ENCODE assay signal across 22 cellular contexts in genomic region chr10:49141541-49142332, GRCh38. TPM values are rescaled to one million over a fixed set of nuclear protein-coding genes. Genes with fewer than 3 reads are reported as not detected.
DNase-seq lines count a peak whose midpoint lies in the region; ATAC-seq and TF ChIP-seq lines count a peak whose summit lies in the region.
"Had no signal": no experiment of that assay in that cellular context is flagged by ENCODE, and none has a peak within 500 bp of the region (broad histone marks: within the 10 kb centered on the region; RNA-seq: fewer than 3 reads in every experiment).

No MANE protein-coding gene starts in this region.

- H3K79me2 ChIP-seq in GM23338 (replicated peaks; ENCODE audit: insufficient read depth), result no peaks in the 10 kb centered on the region

- no peaks in the 10 kb centered on the region for H3K36me3 Mint-ChIP-seq in activated CD8-positive, alpha-beta memory T cell treated with anti-CD3 and anti-CD28 coated beads, Interleukin-2, amount 10 ng/mL, durations not matched to agents 7 days and 5 days
- peaks cover 2% of the 10 kb centered on the region; the same call in 2 of the 3 replicates for H3K36me3 Mint-ChIP-seq in GM23338 (ENCODE audit: low read depth)
- H3K36me3 Mint-ChIP-seq: naive thymus-derived CD8-positive, alpha-beta T cell had no signal

- H2AFZ ChIP-seq in GM23338, result peak overlapping the region; percentile 8; the same call in 1 of the 2 replicates

- H3K27me3 ChIP-seq in GM23338 (ENCODE audit: insufficient read depth) (no peaks in the 10 kb centered on the region), aorta (ENCODE audit: control insufficient read depth in 1 of 2, insufficient read depth in 2 of 2, low read length in 1 of 2) (no peaks in the 10 kb centered on the region)
- H3K27me3 ChIP-seq: tibial artery had no signal

- TF ChIP-seq CTCF in GM23338 (conservative IDR thresholded peaks at IDR 0.05; ENCODE audit: low read depth in 2 of 2), result no peak

- H3K36me3 ChIP-seq in GM23338 (ENCODE audit: insufficient read depth), result no peaks in the 10 kb centered on the region; the same call in 1 of the 2 replicates
- no peaks in the 10 kb centered on the region for H3K36me3 ChIP-seq in aorta (ENCODE audit: control insufficient read depth in 1 of 2, insufficient read depth in 2 of 2, low read length in 1 of 2)
- H3K36me3 ChIP-seq: tibial artery had no signal

- H4K20me1 ChIP-seq in GM23338 (replicated peaks; ENCODE audit: insufficient read depth), result no peaks in the 10 kb centered on the region

- intact Hi-C loops in aorta (cut with DNase I), result no loop called here

- no peak overlapping the region for H3K27ac ChIP-seq in GM23338 (ENCODE audit: low read depth)
- H3K27ac ChIP-seq in substantia nigra (ENCODE audit: low read depth, low read length, poor library complexity, severe bottlenecking), result no peak overlapping the region
- H3K27ac ChIP-seq in aorta (ENCODE audit: low read depth in 1 of 2, low read length in 2 of 2), result no peak overlapping the region
- H3K27ac ChIP-seq: 22Rv1, C4-2B, tibial artery had no signal

- no peaks in the 10 kb centered on the region for H3K9me3 Mint-ChIP-seq in activated CD8-positive, alpha-beta memory T cell treated with anti-CD3 and anti-CD28 coated beads, Interleukin-2, amount 10 ng/mL, durations not matched to agents 7 days and 5 days (ENCODE audit: low read depth)
- peaks cover 3% of the 10 kb centered on the region; the same call in 2 of the 3 replicates for H3K9me3 Mint-ChIP-seq in GM23338

- H3K27ac Mint-ChIP-seq in activated CD8-positive, alpha-beta memory T cell treated with anti-CD3 and anti-CD28 coated beads, Interleukin-2, amount 10 ng/mL, durations not matched to agents 7 days and 5 days, result no peak overlapping the region
- H3K27ac Mint-ChIP-seq in GM23338, result no peak overlapping the region
- H3K27ac Mint-ChIP-seq: naive thymus-derived CD8-positive, alpha-beta T cell had no signal

- no peaks in the 10 kb centered on the region; the same call in 1 of the 2 replicates for H3K9me2 ChIP-seq in GM23338 (ENCODE audit: insufficient read depth)

- H3K4me3 ChIP-seq in GM23338 (no peak overlapping the region), aorta (ENCODE audit: low read length in 2 of 2) (no peak overlapping the region)
- H3K4me3 ChIP-seq: skin epidermis, tibial artery had no signal

- H3K4me1 Mint-ChIP-seq in activated CD8-positive, alpha-beta memory T cell treated with anti-CD3 and anti-CD28 coated beads, Interleukin-2, amount 10 ng/mL, durations not matched to agents 7 days and 5 days, result no peaks in the 10 kb centered on the region
- peaks cover 27% of the 10 kb centered on the region for H3K4me1 Mint-ChIP-seq in GM23338
- H3K4me1 Mint-ChIP-seq: naive thymus-derived CD8-positive, alpha-beta T cell had no signal

- CTCF ChIA-PET in activated CD8-positive, alpha-beta memory T cell treated with anti-CD3 and anti-CD28 coated beads, Interleukin-2, amount 10 ng/mL, durations not matched to agents 7 days and 5 days (lab: Charles Lee), result no interaction called here

- peaks cover 23% of the 10 kb centered on the region for H3K27me3 Mint-ChIP-seq in activated CD8-positive, alpha-beta memory T cell treated with anti-CD3 and anti-CD28 coated beads, Interleukin-2, amount 10 ng/mL, durations not matched to agents 7 days and 5 days
- peaks cover 2% of the 10 kb centered on the region for H3K27me3 Mint-ChIP-seq in GM23338 (ENCODE audit: insufficient read depth, low read depth, poor library complexity)

- H3K9me3 ChIP-seq in aorta (ENCODE audit: control insufficient read depth, low read length), result no peaks in the 10 kb centered on the region

- H3F3A ChIP-seq in GM23338 (replicated peaks; ENCODE audit: low read depth), result no peaks in the 10 kb centered on the region

- peak; percentile 7 for DNase-seq in activated CD8-positive, alpha-beta memory T cell treated with anti-CD3 and anti-CD28 coated beads for 24 hours
- DNase-seq in activated CD8-positive, alpha-beta memory T cell treated with anti-CD3 and anti-CD28 coated beads, Interleukin-2, amount 10 ng/mL, durations not matched to agents 7 days and 5 days, result no peak
- DNase-seq in GM23338 (ENCODE audit: low spot score) (no peak), substantia nigra (lab: John Stamatoyannopoulos, UW) (no peak), aorta (no peak), cerebellum (ENCODE audit: low spot score) (no peak)
- no peak for DNase-seq in stimulated activated naive CD4-positive, alpha-beta T cell treated with Interleukin-2 at 50 U/mL for 16 hours (lab: John Stamatoyannopoulos, UW)
- DNase-seq: activated gamma-delta T cell; anterior cingulate cortex; hippocampal formation; mammary epithelial cell; naive thymus-derived CD8-positive, alpha-beta T cell; NCI-H1417 treated with DMSO at 0.1 percent for 48 hours; posterior cingulate gyrus; tibial artery had no signal

- H3K4me3 Mint-ChIP-seq in activated CD8-positive, alpha-beta memory T cell treated with anti-CD3 and anti-CD28 coated beads, Interleukin-2, amount 10 ng/mL, durations not matched to agents 7 days and 5 days, result no peak overlapping the region
- no peak overlapping the region for H3K4me3 Mint-ChIP-seq in GM23338
- H3K4me3 Mint-ChIP-seq: naive thymus-derived CD8-positive, alpha-beta T cell had no signal

- H3K4me2 ChIP-seq in GM23338, result no peak overlapping the region

- no peak for ATAC-seq in activated CD8-positive, alpha-beta memory T cell treated with anti-CD3 and anti-CD28 coated beads, Interleukin-2, amount 10 ng/mL, durations not matched to agents 7 days and 5 days
- ATAC-seq in GM23338, result no peak
- peak; percentile 52 for ATAC-seq in HG03342 (IDR thresholded peaks at IDR 0.05; ENCODE audit: unreplicated experiment)
- no peak for ATAC-seq in aorta (ENCODE audit: low FRiP score)
- ATAC-seq: naive thymus-derived CD8-positive, alpha-beta T cell; SK-N-SH treated with all-trans-retinoic acid at 6 μM for 48 hours had no signal

- peaks cover 11% of the 10 kb centered on the region for H3K4me1 ChIP-seq in GM23338 (ENCODE audit: insufficient read depth)
- no peaks in the 10 kb centered on the region for H3K4me1 ChIP-seq in aorta (ENCODE audit: control insufficient read depth in 1 of 2, insufficient read depth in 2 of 2, low read length in 2 of 2)

- 90 to 94% methylated on average over 5 of the region's 5 CpGs for WGBS in aorta, 2 donors

RNA-seq across cellular contexts. Expression of gene FAM170B, which starts 7.9 kb away (rescaled TPM):
- total RNA-seq in activated CD8-positive, alpha-beta memory T cell treated with anti-CD3 and anti-CD28 coated beads, Interleukin-2, amount 10 ng/mL, durations not matched to agents 7 days and 5 days, result not detected
- not detected in 2 replicates for total RNA-seq in GM23338 (2014; rRNA removed; shearing (Covaris generic))
- polyA plus RNA-seq in GM23338 (2016; fragmentation: Nextera tagmentation; extraction: Ambion mirVana) (not detected in 2 replicates), aorta (not detected)
- total RNA-seq in aorta (not detected), cerebellum (not detected)
- total RNA-seq: chondrocyte; mammary epithelial cell; naive thymus-derived CD8-positive, alpha-beta T cell had no signal
- polyA plus RNA-seq: keratinocyte; mammary epithelial cell; naive thymus-derived CD8-positive, alpha-beta T cell had no signal

RNA-seq across cellular contexts. Expression of gene VSTM4, which starts 26.4 kb away (rescaled TPM):
- under 1 TPM in 1 of 2 experiments, not detected in 1; 0.16 TPM for total RNA-seq in activated CD8-positive, alpha-beta memory T cell treated with anti-CD3 and anti-CD28 coated beads, Interleukin-2, amount 10 ng/mL, durations not matched to agents 7 days and 5 days
- total RNA-seq in GM23338 (2014; rRNA removed; shearing (Covaris generic)), result 0.23 and 0.66 TPM in 2 replicates
- 0.21 and 0.56 TPM in 2 replicates for polyA plus RNA-seq in GM23338 (2016; fragmentation: Nextera tagmentation; extraction: Ambion mirVana)
- 10 to 100 TPM; 24.6 to 34.2 TPM for total RNA-seq in aorta
- 10 to 100 TPM in 1 of 2 donors, 1 to 10 TPM in 1; 8.0 to 11.4 TPM for polyA plus RNA-seq in aorta
- total RNA-seq in cerebellum, result 10.4 TPM
- total RNA-seq: naive thymus-derived CD8-positive, alpha-beta T cell had no signal
- polyA plus RNA-seq: keratinocyte, mammary epithelial cell had no signal

RNA-seq across cellular contexts. Expression of gene TMEM273, which starts 46.5 kb away (rescaled TPM):
- total RNA-seq in activated CD8-positive, alpha-beta memory T cell treated with anti-CD3 and anti-CD28 coated beads, Interleukin-2, amount 10 ng/mL, durations not matched to agents 7 days and 5 days, result 10 to 100 TPM; 44.9 to 72.0 TPM
- not detected in 2 replicates for total RNA-seq in GM23338 (2014; rRNA removed; shearing (Covaris generic))
- polyA plus RNA-seq in GM23338 (2016; fragmentation: Nextera tagmentation; extraction: Ambion mirVana), result not detected in 2 replicates
- 10 to 100 TPM; 20.0 to 44.7 TPM for total RNA-seq in aorta
- polyA plus RNA-seq in aorta, result 1 to 10 TPM; 3.1 to 7.8 TPM
- total RNA-seq in cerebellum, result 2.8 TPM
- total RNA-seq: chondrocyte, mammary epithelial cell had no signal
- polyA plus RNA-seq: keratinocyte, mammary epithelial cell had no signal
